Comparison of ENCODE assay signal across 3 cellular contexts in the genomic region with DNA sequence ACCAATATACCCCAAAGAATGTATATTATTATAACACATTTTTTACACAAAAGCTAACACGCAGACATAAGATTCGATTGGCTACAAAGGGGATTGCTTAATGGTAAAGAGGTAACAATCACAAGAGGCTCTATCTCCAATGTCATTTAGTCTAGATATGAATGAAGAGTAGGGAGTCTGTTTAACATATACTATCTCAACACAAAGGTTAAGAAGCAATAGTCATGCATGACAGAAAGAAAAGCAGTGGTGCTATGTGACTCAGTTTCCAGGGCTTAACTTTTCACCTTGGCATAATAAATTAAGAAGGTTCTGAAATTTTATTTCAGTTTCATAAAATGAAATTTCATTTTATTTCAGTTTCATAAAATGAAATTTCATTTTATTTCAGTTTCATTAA.
"Had no signal": no experiment of that assay in that cellular context is flagged by ENCODE, and none has a peak within 500 bp of the region (broad histone marks: within the 10 kb centered on the region; RNA-seq: fewer than 3 reads in every experiment).

No MANE protein-coding gene starts in this region.

- DNase-seq: GDM1, GF-D8 had no signal

- ATAC-seq: GM12878 had no signal
